In the genomic region with DNA sequence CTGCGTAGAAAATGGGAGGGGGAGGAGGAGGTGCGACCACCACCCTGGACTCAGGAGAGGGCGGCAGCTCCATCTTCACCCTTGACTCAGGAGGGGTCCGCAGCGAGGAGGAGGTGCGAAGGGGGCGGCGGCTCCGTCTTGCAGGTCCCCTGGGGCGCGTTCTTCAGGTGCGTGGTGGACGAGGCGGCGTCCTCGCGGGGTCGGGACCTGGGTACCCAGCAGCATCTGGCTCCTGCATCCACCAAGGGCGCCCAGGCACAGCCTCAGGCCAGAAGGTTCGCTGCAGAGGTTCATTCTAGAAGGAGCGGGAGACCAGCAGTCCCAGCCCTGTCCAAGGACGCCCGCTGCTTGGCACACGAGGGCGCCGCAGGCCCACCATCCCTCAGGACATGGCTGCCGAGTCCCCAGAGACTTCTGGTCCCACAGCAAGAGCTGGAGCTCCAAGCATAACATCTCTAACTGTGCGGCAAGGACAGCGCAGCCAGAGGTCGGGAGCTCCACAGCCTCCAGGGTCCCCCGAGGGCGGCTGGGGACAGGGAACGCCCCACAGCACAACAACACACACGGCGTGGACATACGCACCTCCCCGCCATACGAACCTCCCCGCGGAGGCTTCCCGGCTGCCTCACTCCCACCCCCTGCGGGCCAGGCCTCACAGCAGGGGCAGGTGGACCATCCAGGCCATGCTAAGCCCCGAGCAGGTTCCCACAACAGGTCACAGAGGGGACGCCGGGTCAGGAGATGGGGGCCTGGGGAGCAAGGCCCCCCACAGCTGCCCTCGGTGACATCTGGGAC, we compare ENCODE assay signal across 2 cellular contexts.
A peak's percentile ranks its signal among the peaks of the same experiment; 100 is the strongest.
TF ChIP-seq lines count a peak whose summit lies in the region.

No MANE protein-coding gene starts in this region.

TF ChIP-seq in HEK293, 187 proteins besides CTCF, POLR2A, EP300 and RAD21:
- TF ChIP-seq, protein P1, sequence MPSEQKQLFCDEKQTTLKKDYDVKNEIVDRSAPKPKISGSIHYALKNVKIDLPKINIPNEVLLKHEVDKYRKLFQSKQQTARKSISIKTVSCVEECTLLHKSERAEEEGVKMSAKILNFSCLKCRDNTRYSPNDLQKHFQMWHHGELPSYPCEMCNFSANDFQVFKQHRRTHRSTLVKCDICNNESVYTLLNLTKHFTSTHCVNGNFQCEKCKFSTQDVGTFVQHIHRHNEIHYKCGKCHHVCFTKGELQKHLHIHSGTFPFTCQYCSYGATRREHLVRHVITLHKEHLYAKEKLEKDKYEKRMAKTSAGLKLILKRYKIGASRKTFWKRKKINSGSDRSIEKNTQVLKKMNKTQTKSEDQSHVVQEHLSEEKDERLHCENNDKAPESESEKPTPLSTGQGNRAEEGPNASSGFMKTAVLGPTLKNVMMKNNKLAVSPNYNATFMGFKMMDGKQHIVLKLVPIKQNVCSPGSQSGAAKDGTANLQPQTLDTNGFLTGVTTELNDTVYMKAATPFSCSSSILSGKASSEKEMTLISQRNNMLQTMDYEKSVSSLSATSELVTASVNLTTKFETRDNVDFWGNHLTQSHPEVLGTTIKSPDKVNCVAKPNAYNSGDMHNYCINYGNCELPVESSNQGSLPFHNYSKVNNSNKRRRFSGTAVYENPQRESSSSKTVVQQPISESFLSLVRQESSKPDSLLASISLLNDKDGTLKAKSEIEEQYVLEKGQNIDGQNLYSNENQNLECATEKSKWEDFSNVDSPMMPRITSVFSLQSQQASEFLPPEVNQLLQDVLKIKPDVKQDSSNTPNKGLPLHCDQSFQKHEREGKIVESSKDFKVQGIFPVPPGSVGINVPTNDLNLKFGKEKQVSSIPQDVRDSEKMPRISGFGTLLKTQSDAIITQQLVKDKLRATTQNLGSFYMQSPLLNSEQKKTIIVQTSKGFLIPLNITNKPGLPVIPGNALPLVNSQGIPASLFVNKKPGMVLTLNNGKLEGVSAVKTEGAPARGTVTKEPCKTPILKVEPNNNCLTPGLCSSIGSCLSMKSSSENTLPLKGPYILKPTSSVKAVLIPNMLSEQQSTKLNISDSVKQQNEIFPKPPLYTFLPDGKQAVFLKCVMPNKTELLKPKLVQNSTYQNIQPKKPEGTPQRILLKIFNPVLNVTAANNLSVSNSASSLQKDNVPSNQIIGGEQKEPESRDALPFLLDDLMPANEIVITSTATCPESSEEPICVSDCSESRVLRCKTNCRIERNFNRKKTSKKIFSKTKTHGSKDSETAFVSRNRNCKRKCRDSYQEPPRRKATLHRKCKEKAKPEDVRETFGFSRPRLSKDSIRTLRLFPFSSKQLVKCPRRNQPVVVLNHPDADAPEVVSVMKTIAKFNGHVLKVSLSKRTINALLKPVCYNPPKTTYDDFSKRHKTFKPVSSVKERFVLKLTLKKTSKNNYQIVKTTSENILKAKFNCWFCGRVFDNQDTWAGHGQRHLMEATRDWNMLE (tag by site-specific recombination; conservative IDR thresholded peaks at IDR 0.05; ENCODE audit: low read depth): no peak
- 0 out of 2 replicates have a peak, but pooled peaks have one; percentile 13 for TF ChIP-seq ZIC2 (tag by site-specific recombination; IDR thresholded peaks at IDR 0.05)

TF ChIP-seq in H1, 55 proteins besides CTCF, POLR2A, EP300 and RAD21:
- TF ChIP-seq, protein P2, sequence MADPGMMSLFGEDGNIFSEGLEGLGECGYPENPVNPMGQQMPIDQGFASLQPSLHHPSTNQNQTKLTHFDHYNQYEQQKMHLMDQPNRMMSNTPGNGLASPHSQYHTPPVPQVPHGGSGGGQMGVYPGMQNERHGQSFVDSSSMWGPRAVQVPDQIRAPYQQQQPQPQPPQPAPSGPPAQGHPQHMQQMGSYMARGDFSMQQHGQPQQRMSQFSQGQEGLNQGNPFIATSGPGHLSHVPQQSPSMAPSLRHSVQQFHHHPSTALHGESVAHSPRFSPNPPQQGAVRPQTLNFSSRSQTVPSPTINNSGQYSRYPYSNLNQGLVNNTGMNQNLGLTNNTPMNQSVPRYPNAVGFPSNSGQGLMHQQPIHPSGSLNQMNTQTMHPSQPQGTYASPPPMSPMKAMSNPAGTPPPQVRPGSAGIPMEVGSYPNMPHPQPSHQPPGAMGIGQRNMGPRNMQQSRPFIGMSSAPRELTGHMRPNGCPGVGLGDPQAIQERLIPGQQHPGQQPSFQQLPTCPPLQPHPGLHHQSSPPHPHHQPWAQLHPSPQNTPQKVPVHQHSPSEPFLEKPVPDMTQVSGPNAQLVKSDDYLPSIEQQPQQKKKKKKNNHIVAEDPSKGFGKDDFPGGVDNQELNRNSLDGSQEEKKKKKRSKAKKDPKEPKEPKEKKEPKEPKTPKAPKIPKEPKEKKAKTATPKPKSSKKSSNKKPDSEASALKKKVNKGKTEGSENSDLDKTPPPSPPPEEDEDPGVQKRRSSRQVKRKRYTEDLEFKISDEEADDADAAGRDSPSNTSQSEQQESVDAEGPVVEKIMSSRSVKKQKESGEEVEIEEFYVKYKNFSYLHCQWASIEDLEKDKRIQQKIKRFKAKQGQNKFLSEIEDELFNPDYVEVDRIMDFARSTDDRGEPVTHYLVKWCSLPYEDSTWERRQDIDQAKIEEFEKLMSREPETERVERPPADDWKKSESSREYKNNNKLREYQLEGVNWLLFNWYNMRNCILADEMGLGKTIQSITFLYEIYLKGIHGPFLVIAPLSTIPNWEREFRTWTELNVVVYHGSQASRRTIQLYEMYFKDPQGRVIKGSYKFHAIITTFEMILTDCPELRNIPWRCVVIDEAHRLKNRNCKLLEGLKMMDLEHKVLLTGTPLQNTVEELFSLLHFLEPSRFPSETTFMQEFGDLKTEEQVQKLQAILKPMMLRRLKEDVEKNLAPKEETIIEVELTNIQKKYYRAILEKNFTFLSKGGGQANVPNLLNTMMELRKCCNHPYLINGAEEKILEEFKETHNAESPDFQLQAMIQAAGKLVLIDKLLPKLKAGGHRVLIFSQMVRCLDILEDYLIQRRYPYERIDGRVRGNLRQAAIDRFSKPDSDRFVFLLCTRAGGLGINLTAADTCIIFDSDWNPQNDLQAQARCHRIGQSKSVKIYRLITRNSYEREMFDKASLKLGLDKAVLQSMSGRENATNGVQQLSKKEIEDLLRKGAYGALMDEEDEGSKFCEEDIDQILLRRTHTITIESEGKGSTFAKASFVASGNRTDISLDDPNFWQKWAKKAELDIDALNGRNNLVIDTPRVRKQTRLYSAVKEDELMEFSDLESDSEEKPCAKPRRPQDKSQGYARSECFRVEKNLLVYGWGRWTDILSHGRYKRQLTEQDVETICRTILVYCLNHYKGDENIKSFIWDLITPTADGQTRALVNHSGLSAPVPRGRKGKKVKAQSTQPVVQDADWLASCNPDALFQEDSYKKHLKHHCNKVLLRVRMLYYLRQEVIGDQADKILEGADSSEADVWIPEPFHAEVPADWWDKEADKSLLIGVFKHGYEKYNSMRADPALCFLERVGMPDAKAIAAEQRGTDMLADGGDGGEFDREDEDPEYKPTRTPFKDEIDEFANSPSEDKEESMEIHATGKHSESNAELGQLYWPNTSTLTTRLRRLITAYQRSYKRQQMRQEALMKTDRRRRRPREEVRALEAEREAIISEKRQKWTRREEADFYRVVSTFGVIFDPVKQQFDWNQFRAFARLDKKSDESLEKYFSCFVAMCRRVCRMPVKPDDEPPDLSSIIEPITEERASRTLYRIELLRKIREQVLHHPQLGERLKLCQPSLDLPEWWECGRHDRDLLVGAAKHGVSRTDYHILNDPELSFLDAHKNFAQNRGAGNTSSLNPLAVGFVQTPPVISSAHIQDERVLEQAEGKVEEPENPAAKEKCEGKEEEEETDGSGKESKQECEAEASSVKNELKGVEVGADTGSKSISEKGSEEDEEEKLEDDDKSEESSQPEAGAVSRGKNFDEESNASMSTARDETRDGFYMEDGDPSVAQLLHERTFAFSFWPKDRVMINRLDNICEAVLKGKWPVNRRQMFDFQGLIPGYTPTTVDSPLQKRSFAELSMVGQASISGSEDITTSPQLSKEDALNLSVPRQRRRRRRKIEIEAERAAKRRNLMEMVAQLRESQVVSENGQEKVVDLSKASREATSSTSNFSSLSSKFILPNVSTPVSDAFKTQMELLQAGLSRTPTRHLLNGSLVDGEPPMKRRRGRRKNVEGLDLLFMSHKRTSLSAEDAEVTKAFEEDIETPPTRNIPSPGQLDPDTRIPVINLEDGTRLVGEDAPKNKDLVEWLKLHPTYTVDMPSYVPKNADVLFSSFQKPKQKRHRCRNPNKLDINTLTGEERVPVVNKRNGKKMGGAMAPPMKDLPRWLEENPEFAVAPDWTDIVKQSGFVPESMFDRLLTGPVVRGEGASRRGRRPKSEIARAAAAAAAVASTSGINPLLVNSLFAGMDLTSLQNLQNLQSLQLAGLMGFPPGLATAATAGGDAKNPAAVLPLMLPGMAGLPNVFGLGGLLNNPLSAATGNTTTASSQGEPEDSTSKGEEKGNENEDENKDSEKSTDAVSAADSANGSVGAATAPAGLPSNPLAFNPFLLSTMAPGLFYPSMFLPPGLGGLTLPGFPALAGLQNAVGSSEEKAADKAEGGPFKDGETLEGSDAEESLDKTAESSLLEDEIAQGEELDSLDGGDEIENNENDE (IDR thresholded peaks at IDR 0.05; ENCODE audit: insufficient replicate concordance, low read length): no peak
- TF ChIP-seq TEAD4 (IDR thresholded peaks at IDR 0.05; ENCODE audit: low read depth, low read length) (no peak), GTF2F1 (IDR thresholded peaks at IDR 0.05; ENCODE audit: borderline replicate concordance, low read depth, low read length) (no peak), KDM4A (IDR thresholded peaks at IDR 0.05; ENCODE audit: low read depth, low read length, severe bottlenecking) (no peak), YY1 (IDR thresholded peaks at IDR 0.05; ENCODE audit: low read depth, low read length) (no peak), NANOG (IDR thresholded peaks at IDR 0.05; ENCODE audit: insufficient read depth, low read depth, low read length, poor library complexity, severe bottlenecking) (no peak), HDAC6 (IDR thresholded peaks at IDR 0.05; ENCODE audit: low read depth, low read length) (no peak), CREB1 (IDR thresholded peaks at IDR 0.05) (no peak), RFX5 (IDR thresholded peaks at IDR 0.05; ENCODE audit: borderline replicate concordance, low read depth, low read length) (no peak), SP2 (IDR thresholded peaks at IDR 0.05; ENCODE audit: low read length) (no peak), JUND (IDR thresholded peaks at IDR 0.05; ENCODE audit: low read length) (no peak), POLR2AphosphoS5 (IDR thresholded peaks at IDR 0.05; ENCODE audit: low read depth, low read length) (no peak), E2F6 (IDR thresholded peaks at IDR 0.05) (no peak), EZH2 (IDR thresholded peaks at IDR 0.05; ENCODE audit: low read depth, low read length, severe bottlenecking) (no peak), ZNF274 (IDR thresholded peaks at IDR 0.05; ENCODE audit: borderline replicate concordance, extremely low read depth, low read length) (no peak)
- TF ChIP-seq, protein P3, sequence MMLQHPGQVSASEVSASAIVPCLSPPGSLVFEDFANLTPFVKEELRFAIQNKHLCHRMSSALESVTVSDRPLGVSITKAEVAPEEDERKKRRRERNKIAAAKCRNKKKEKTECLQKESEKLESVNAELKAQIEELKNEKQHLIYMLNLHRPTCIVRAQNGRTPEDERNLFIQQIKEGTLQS (IDR thresholded peaks at IDR 0.05; ENCODE audit: insufficient read depth, low read depth, low read length): no peak
